In the genomic region with DNA sequence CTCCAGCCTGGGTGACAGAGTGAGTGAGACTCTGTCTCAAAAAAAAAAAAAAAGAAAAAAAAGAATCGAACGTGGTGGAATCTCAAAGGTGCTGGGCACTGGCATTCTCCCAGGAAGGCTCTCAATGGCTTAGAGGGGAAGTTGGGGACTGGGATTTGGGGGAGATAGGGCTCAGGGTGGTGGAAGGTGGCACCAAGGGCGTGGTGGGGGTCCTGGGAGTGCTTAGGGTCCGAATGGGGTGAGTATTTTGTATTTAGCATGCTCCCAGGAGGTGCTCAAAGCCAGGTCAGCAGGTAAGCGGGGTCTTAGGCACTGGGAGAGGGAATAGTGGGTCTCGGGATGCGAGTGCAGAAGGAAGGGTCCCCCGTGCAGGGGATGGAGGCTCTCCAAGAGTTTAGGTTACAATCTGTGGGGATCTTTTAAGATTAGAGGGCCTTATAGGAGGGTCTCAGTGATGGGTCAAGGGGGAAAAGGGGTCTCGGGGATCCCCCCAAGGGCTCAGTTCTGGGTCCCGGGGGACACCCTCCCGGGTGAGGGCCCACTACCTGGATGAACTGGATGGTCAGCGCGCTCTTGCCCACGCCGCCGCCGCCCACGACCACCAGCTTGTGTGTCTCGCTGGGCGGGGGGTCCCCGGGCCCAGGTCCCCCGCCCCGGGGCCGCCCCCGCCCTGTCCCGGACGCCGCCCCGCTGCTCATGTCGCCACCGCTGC, we compare ENCODE assay signal across 8 cellular contexts. TPM values are rescaled to one million over a fixed set of nuclear protein-coding genes. Genes with fewer than 3 reads are reported as not detected.
DNase-seq lines count a peak whose midpoint lies in the region; ATAC-seq, FAIRE-seq and TF ChIP-seq lines count a peak whose summit lies in the region.

No MANE protein-coding gene starts in this region.

- POLR2A ChIA-PET in CD8-positive, alpha-beta memory T cell (lab: Charles Lee), result interaction anchor here (0.5 to 5.2 kb wide), 18 partner anchors 9 to 304 kb away, joined by 3 to 61 read pairs (median 5); a partner anchor contains a TSS
- POLR2A ChIA-PET in PC-3 (lab: Charles Lee; ENCODE audit: unreplicated experiment) (interaction anchor here (0.6 to 1.6 kb wide), 12 partner anchors 22 to 497 kb away, joined by 3 to 21 read pairs (median 4); a partner anchor contains a TSS), endothelial cell of umbilical vein (lab: Charles Lee) (interaction anchor here (0.5 to 1.9 kb wide), 11 partner anchors 8 to 152 kb away, joined by 3 to 15 read pairs (median 6); a partner anchor contains a TSS)

- H3K27me3 Mint-ChIP-seq in CD8-positive, alpha-beta memory T cell, result peaks cover 0 to 3% of the 10 kb centered on the region in 2 donors
- no peaks in the 10 kb centered on the region for H3K27me3 Mint-ChIP-seq in osteocyte (ENCODE audit: unreplicated experiment)

- DNase-seq in CD8-positive, alpha-beta memory T cell, result peak in 1 of 5 donors; percentile 33
- no peak for DNase-seq in PC-3
- DNase-seq in endothelial cell of umbilical vein (ENCODE audit: low read depth, low spot score), result no peak
- DNase-seq in osteocyte (ENCODE audit: extremely low spot score, unreplicated experiment), result no peak
- no peak for DNase-seq in HPDE6-E6E7 (ENCODE audit: extremely low spot score)
- DNase-seq in anterior cingulate cortex (lab: John Stamatoyannopoulos, UW), result no peak
- DNase-seq in NK-92 (lab: John Stamatoyannopoulos, UW; ENCODE audit: unreplicated experiment), result no peak

- H3K4me2 ChIP-seq in PC-3 (ENCODE audit: low read length) (peak overlapping the region; percentile 96), endothelial cell of umbilical vein (ENCODE audit: insufficient read depth, low read length) (peak overlapping the region; percentile 60)

- no peak for TF ChIP-seq POLR2A in endothelial cell of umbilical vein (IDR thresholded peaks at IDR 0.05; ENCODE audit: low read depth, low read length)

- TF ChIP-seq CTCF in PC-3 (conservative IDR thresholded peaks at IDR 0.05; ENCODE audit: low read depth, low read length) (no peak), endothelial cell of umbilical vein (IDR thresholded peaks at IDR 0.05; ENCODE audit: extremely low read depth in 1 of 2, insufficient read depth in 1 of 2, low read depth in 1 of 2, low read length in 2 of 2) (no peak), osteocyte (IDR thresholded peaks at IDR 0.05) (no peak)

- no peaks in the 10 kb centered on the region for H3K36me3 ChIP-seq in CD8-positive, alpha-beta memory T cell (ENCODE audit: insufficient read depth, low read length)
- H3K36me3 ChIP-seq in PC-3 (ENCODE audit: low read depth, low read length) (peaks cover 2% of the 10 kb centered on the region; the same call in 1 of the 2 replicates), endothelial cell of umbilical vein (ENCODE audit: control insufficient read depth in 2 of 2, extremely low read depth in 1 of 2, insufficient read depth in 2 of 2, low read length in 2 of 2) (peaks cover 0 to 2% of the 10 kb centered on the region in 2 experiments)

- peak overlapping the region; percentile 61 for H3K27ac ChIP-seq in CD8-positive, alpha-beta memory T cell (ENCODE audit: low read depth, low read length)
- H3K27ac ChIP-seq in PC-3 (ENCODE audit: low read length) (peak overlapping the region; percentile 41), endothelial cell of umbilical vein (ENCODE audit: insufficient read depth, low read depth, low read length) (peak overlapping the region; percentile 56)

- no peaks in the 10 kb centered on the region for H3K9me3 Mint-ChIP-seq in CD8-positive, alpha-beta memory T cell
- H3K9me3 Mint-ChIP-seq in osteocyte (ENCODE audit: unreplicated experiment), result no peaks in the 10 kb centered on the region

- H3K4me3 Mint-ChIP-seq in CD8-positive, alpha-beta memory T cell, result peak overlapping the region; percentile 66 to 97 (median 94)
- peak overlapping the region; percentile 95 for H3K4me3 Mint-ChIP-seq in osteocyte (ENCODE audit: unreplicated experiment)

- peak overlapping the region; percentile 87 for H3K4me3 ChIP-seq in CD8-positive, alpha-beta memory T cell (ENCODE audit: low read length)
- H3K4me3 ChIP-seq in PC-3 (ENCODE audit: low read length) (peak overlapping the region; percentile 75), endothelial cell of umbilical vein (replicated peaks in 1 of 3; ENCODE audit: insufficient read depth in 1 of 3, low read depth in 1 of 3, low read length in 3 of 3) (peak overlapping the region; percentile 57 to 83 (median 72))

- intact Hi-C loops in PC-3 (cut with micrococcal nuclease) (loop anchor here (1.0 to 2.0 kb wide), 5 partner anchors 25 to 143 kb away; a partner anchor contains a TSS), endothelial cell of umbilical vein (cut with micrococcal nuclease) (loop anchor here (1.0 to 5.0 kb wide), 11 partner anchors 26 to 289 kb away; a partner anchor contains a TSS)

- no peak for FAIRE-seq in endothelial cell of umbilical vein (lab: Jason Lieb, UNC)

- peaks cover 0 to 17% (median 0%) of the 10 kb centered on the region in 3 donors for H3K36me3 Mint-ChIP-seq in CD8-positive, alpha-beta memory T cell
- H3K36me3 Mint-ChIP-seq in osteocyte (ENCODE audit: unreplicated experiment), result peaks cover 2% of the 10 kb centered on the region

- BruUV-seq in PC-3 (replicated peaks; lab: Mats Ljungman, UMichigan) (no TSS peak), endothelial cell of umbilical vein (replicated peaks; lab: Mats Ljungman, UMichigan) (TSS peak; percentile 8)

- peaks cover 37% of the 10 kb centered on the region for H3K4me1 ChIP-seq in CD8-positive, alpha-beta memory T cell (ENCODE audit: insufficient read depth, low read length)
- H3K4me1 ChIP-seq in PC-3 (ENCODE audit: insufficient read depth, low read length), result peaks cover 52% of the 10 kb centered on the region
- peaks cover 33% of the 10 kb centered on the region for H3K4me1 ChIP-seq in endothelial cell of umbilical vein (ENCODE audit: control insufficient read depth, extremely low read depth, insufficient read depth, low read length)

- H3K79me2 ChIP-seq in PC-3 (ENCODE audit: low read length), result peaks cover 34% of the 10 kb centered on the region
- peaks cover 38% of the 10 kb centered on the region for H3K79me2 ChIP-seq in endothelial cell of umbilical vein (ENCODE audit: control insufficient read depth, insufficient read depth, low read length)

- H3K27ac Mint-ChIP-seq in CD8-positive, alpha-beta memory T cell, result peak overlapping the region; percentile 69 to 98 (median 90)
- peak overlapping the region; percentile 100 for H3K27ac Mint-ChIP-seq in osteocyte (ENCODE audit: unreplicated experiment)

- CTCF ChIA-PET in CD8-positive, alpha-beta memory T cell (lab: Charles Lee), result interaction anchor here (0.7 to 2.7 kb wide), 13 partner anchors 14 to 237 kb away, joined by 3 to 18 read pairs (median 4); a partner anchor contains a TSS
- CTCF ChIA-PET in PC-3 (lab: Charles Lee), result interaction anchor here (0.7 to 1.0 kb wide), 4 partner anchors 37 to 92 kb away, joined by 3 to 4 read pairs (median 4); no protein-coding TSS in a partner anchor
- CTCF ChIA-PET in endothelial cell of umbilical vein (lab: Charles Lee), result interaction anchor here (0.7 to 1.5 kb wide), 8 partner anchors 8 to 42 kb away, joined by 3 to 11 read pairs (median 4); no protein-coding TSS in a partner anchor

- no peaks in the 10 kb centered on the region for H3K9me3 ChIP-seq in CD8-positive, alpha-beta memory T cell (ENCODE audit: low read length)
- H3K9me3 ChIP-seq in PC-3 (ENCODE audit: low read length) (no peaks in the 10 kb centered on the region), endothelial cell of umbilical vein (replicated peaks; ENCODE audit: control insufficient read depth, insufficient read depth, low read length) (no peaks in the 10 kb centered on the region)

- H3K9ac ChIP-seq in PC-3 (ENCODE audit: low read length) (peak overlapping the region; percentile 78), endothelial cell of umbilical vein (replicated peaks; ENCODE audit: extremely low read depth, insufficient read depth, low read length) (peak overlapping the region; percentile 80)

- dilution Hi-C loops in endothelial cell of umbilical vein (cut with MboI; ENCODE audit: extremely low pct_ligation_motif_present, low sequenced_read_pairs), result no loop called here

- no peak for ATAC-seq in PC-3
- ATAC-seq in HG03280 (IDR thresholded peaks at IDR 0.05; ENCODE audit: unreplicated experiment), result no peak

- H3K9me2 ChIP-seq in PC-3 (replicated peaks; ENCODE audit: low read length), result no peaks in the 10 kb centered on the region

- no peaks in the 10 kb centered on the region for H3K27me3 ChIP-seq in CD8-positive, alpha-beta memory T cell (ENCODE audit: insufficient read depth, low read length, poor library complexity, severe bottlenecking)
- H3K27me3 ChIP-seq in PC-3 (ENCODE audit: low read length) (no peaks in the 10 kb centered on the region), endothelial cell of umbilical vein (ENCODE audit: control insufficient read depth in 2 of 2, insufficient read depth in 2 of 2, low read length in 2 of 2) (no peaks in the 10 kb centered on the region)

- H3K4me1 Mint-ChIP-seq in CD8-positive, alpha-beta memory T cell, result peaks cover 51 to 63% (median 60%) of the 10 kb centered on the region in 3 donors
- peaks cover 72% of the 10 kb centered on the region for H3K4me1 Mint-ChIP-seq in osteocyte (ENCODE audit: unreplicated experiment)

- no peaks in the 10 kb centered on the region for H3K9me1 ChIP-seq in endothelial cell of umbilical vein (replicated peaks; ENCODE audit: control insufficient read depth, extremely low read depth, insufficient read depth, low read length)

- H3F3A ChIP-seq in PC-3 (ENCODE audit: low read length, unreplicated experiment), result peaks cover 3% of the 10 kb centered on the region

- no peaks in the 10 kb centered on the region for H4K20me1 ChIP-seq in PC-3 (ENCODE audit: low read length)
- H4K20me1 ChIP-seq in endothelial cell of umbilical vein (replicated peaks; ENCODE audit: control insufficient read depth, extremely low read depth, insufficient read depth, low read length), result no peaks in the 10 kb centered on the region

- H2AFZ ChIP-seq in PC-3 (ENCODE audit: low read length), result peak overlapping the region; percentile 51
- H2AFZ ChIP-seq in endothelial cell of umbilical vein (ENCODE audit: low read depth, low read length), result no peak overlapping the region

RNA-seq across cellular contexts. Expression of a gene that starts 0.4 kb away (rescaled TPM):
- 1 to 10 TPM; 5.3 to 5.8 TPM for total RNA-seq in CD8-positive, alpha-beta memory T cell
- polyA plus RNA-seq in CD8-positive, alpha-beta memory T cell, result 16.0 TPM
- total RNA-seq in PC-3 (2014; rRNA removed) (24.0 and 32.0 TPM in 2 replicates), endothelial cell of umbilical vein (84.8 and 89.5 TPM in 2 replicates), osteocyte (67.4 and 67.7 TPM in 2 replicates)
- polyA plus RNA-seq in endothelial cell of umbilical vein, result 250 and 329 TPM in 2 replicates
- 162 and 238 TPM in 2 replicates for polyA plus RNA-seq in endothelial cell of umbilical vein (2011; cell fraction: cytosol; rRNA removed)
- 70.1 and 80.1 TPM in 2 replicates for polyA plus RNA-seq in endothelial cell of umbilical vein (2011; cell fraction: nucleus; rRNA removed)
- 143 and 267 TPM in 2 replicates for polyA plus RNA-seq in endothelial cell of umbilical vein (2012)
- 54.5 and 71.8 TPM in 2 replicates for polyA minus RNA-seq in endothelial cell of umbilical vein
- 10.2 TPM for polyA minus RNA-seq in endothelial cell of umbilical vein (2011; cell fraction: cytosol; rRNA and poly(A)+ RNA removed)
- polyA minus RNA-seq in endothelial cell of umbilical vein (2011; cell fraction: nucleus; rRNA and poly(A)+ RNA removed), result 15.3 and 17.2 TPM in 2 replicates

RNA-seq across cellular contexts. Expression of a gene that starts 2.5 kb away (rescaled TPM):
- total RNA-seq in CD8-positive, alpha-beta memory T cell, result 10 to 100 TPM; 79.2 to 79.7 TPM
- 3.2 TPM for polyA plus RNA-seq in CD8-positive, alpha-beta memory T cell
- total RNA-seq in PC-3 (2014; rRNA removed) (46.8 and 78.6 TPM in 2 replicates), endothelial cell of umbilical vein (75.8 and 83.8 TPM in 2 replicates), osteocyte (74.9 and 81.9 TPM in 2 replicates)
- polyA plus RNA-seq in endothelial cell of umbilical vein, result 9.6 and 13.3 TPM in 2 replicates
- 8.2 and 15.8 TPM in 2 replicates for polyA plus RNA-seq in endothelial cell of umbilical vein (2011; cell fraction: cytosol; rRNA removed)
- polyA plus RNA-seq in endothelial cell of umbilical vein (2011; cell fraction: nucleus; rRNA removed), result 19.6 and 21.6 TPM in 2 replicates
- polyA plus RNA-seq in endothelial cell of umbilical vein (2012), result 47.6 and 56.8 TPM in 2 replicates
- polyA minus RNA-seq in endothelial cell of umbilical vein, result 4.8 and 5.2 TPM in 2 replicates
- polyA minus RNA-seq in endothelial cell of umbilical vein (2011; cell fraction: cytosol; rRNA and poly(A)+ RNA removed), result 11.4 TPM
- polyA minus RNA-seq in endothelial cell of umbilical vein (2011; cell fraction: nucleus; rRNA and poly(A)+ RNA removed), result 4.6 and 8.6 TPM in 2 replicates

RNA-seq across cellular contexts. Expression of a gene that starts 26.1 kb away (rescaled TPM):
- total RNA-seq in CD8-positive, alpha-beta memory T cell, result 100 to 1,000 TPM; 118 to 127 TPM
- polyA plus RNA-seq in CD8-positive, alpha-beta memory T cell, result 81.7 TPM
- total RNA-seq in PC-3 (2014; rRNA removed) (223 and 236 TPM in 2 replicates), endothelial cell of umbilical vein (73.5 and 79.1 TPM in 2 replicates), osteocyte (80.9 and 88.9 TPM in 2 replicates)
- 64.8 and 92.1 TPM in 2 replicates for polyA plus RNA-seq in endothelial cell of umbilical vein
- 52.6 and 62.7 TPM in 2 replicates for polyA plus RNA-seq in endothelial cell of umbilical vein (2011; cell fraction: cytosol; rRNA removed)
- polyA plus RNA-seq in endothelial cell of umbilical vein (2011; cell fraction: nucleus; rRNA removed), result 119 and 141 TPM in 2 replicates
- polyA plus RNA-seq in endothelial cell of umbilical vein (2012), result 78.7 and 85.0 TPM in 2 replicates
- polyA minus RNA-seq in endothelial cell of umbilical vein, result 27.8 and 36.0 TPM in 2 replicates
- 46.0 TPM for polyA minus RNA-seq in endothelial cell of umbilical vein (2011; cell fraction: cytosol; rRNA and poly(A)+ RNA removed)
- 14.4 and 22.8 TPM in 2 replicates for polyA minus RNA-seq in endothelial cell of umbilical vein (2011; cell fraction: nucleus; rRNA and poly(A)+ RNA removed)

RNA-seq across cellular contexts. Expression of a gene that starts 26.2 kb away (rescaled TPM):
- total RNA-seq in CD8-positive, alpha-beta memory T cell, result 10 to 100 TPM; 68.2 to 70.9 TPM
- polyA plus RNA-seq in CD8-positive, alpha-beta memory T cell, result 18.9 TPM
- 82.5 and 104 TPM in 2 replicates for total RNA-seq in PC-3 (2014; rRNA removed)
- total RNA-seq in endothelial cell of umbilical vein, result 52.4 and 58.5 TPM in 2 replicates
- polyA plus RNA-seq in endothelial cell of umbilical vein, result 49.8 and 62.2 TPM in 2 replicates
- 41.3 and 48.3 TPM in 2 replicates for polyA plus RNA-seq in endothelial cell of umbilical vein (2011; cell fraction: cytosol; rRNA removed)
- 21.9 and 25.4 TPM in 2 replicates for polyA plus RNA-seq in endothelial cell of umbilical vein (2011; cell fraction: nucleus; rRNA removed)
- polyA plus RNA-seq in endothelial cell of umbilical vein (2012), result 39.3 and 46.4 TPM in 2 replicates
- 9.3 and 16.3 TPM in 2 replicates for polyA minus RNA-seq in endothelial cell of umbilical vein
- 19.5 TPM for polyA minus RNA-seq in endothelial cell of umbilical vein (2011; cell fraction: cytosol; rRNA and poly(A)+ RNA removed)
- 5.0 and 5.1 TPM in 2 replicates for polyA minus RNA-seq in endothelial cell of umbilical vein (2011; cell fraction: nucleus; rRNA and poly(A)+ RNA removed)
- total RNA-seq in osteocyte, result 23.6 and 29.3 TPM in 2 replicates

RNA-seq across cellular contexts. Expression of a gene that starts 37.5 kb away (rescaled TPM):
- total RNA-seq in CD8-positive, alpha-beta memory T cell, result 100 to 1,000 TPM; 529 to 537 TPM
- polyA plus RNA-seq in CD8-positive, alpha-beta memory T cell, result 135 TPM
- 625 and 761 TPM in 2 replicates for total RNA-seq in PC-3 (2014; rRNA removed)
- 234 and 242 TPM in 2 replicates for total RNA-seq in endothelial cell of umbilical vein
- 542 and 599 TPM in 2 replicates for polyA plus RNA-seq in endothelial cell of umbilical vein
- polyA plus RNA-seq in endothelial cell of umbilical vein (2011; cell fraction: cytosol; rRNA removed), result 446 and 459 TPM in 2 replicates
- 318 and 339 TPM in 2 replicates for polyA plus RNA-seq in endothelial cell of umbilical vein (2011; cell fraction: nucleus; rRNA removed)
- polyA plus RNA-seq in endothelial cell of umbilical vein (2012), result 240 and 285 TPM in 2 replicates
- 384 and 465 TPM in 2 replicates for polyA minus RNA-seq in endothelial cell of umbilical vein
- polyA minus RNA-seq in endothelial cell of umbilical vein (2011; cell fraction: cytosol; rRNA and poly(A)+ RNA removed), result 163 TPM
- polyA minus RNA-seq in endothelial cell of umbilical vein (2011; cell fraction: nucleus; rRNA and poly(A)+ RNA removed), result 97.3 and 127 TPM in 2 replicates
- 121 and 126 TPM in 2 replicates for total RNA-seq in osteocyte
